In genomic region chr5:115165790-115166189, GRCh38 we compare ENCODE assay signal across 8 cellular contexts. TPM values are rescaled to one million over a fixed set of nuclear protein-coding genes. Genes with fewer than 3 reads are reported as not detected.
"Had no signal": no experiment of that assay in that cellular context is flagged by ENCODE, and none has a peak within 500 bp of the region (broad histone marks: within the 10 kb centered on the region; RNA-seq: fewer than 3 reads in every experiment).

No MANE protein-coding gene starts in this region.

- H3K9ac ChIP-seq: GM23248 had no signal

- ATAC-seq: HCT116 had no signal

- DNase-seq: GM23248, GOT3, H7, HFFc6, IMR-90 had no signal

- H3K4me3 Mint-ChIP-seq: HFFc6 had no signal

- H3K27ac ChIP-seq: GM23248, HL-60 had no signal

- H3K4me3 ChIP-seq: GM23248, HAP-1 had no signal

- H2AFZ ChIP-seq: GM23248 had no signal

- H3K27ac Mint-ChIP-seq: HFFc6 had no signal

RNA-seq across cellular contexts. Expression of gene TRIM36, which starts 3.9 kb away (rescaled TPM):
- total RNA-seq: GM23248 had no signal
- polyA plus RNA-seq: GM23248 had no signal
